10 cellular contexts compared by ENCODE assay signal in the genomic region with DNA sequence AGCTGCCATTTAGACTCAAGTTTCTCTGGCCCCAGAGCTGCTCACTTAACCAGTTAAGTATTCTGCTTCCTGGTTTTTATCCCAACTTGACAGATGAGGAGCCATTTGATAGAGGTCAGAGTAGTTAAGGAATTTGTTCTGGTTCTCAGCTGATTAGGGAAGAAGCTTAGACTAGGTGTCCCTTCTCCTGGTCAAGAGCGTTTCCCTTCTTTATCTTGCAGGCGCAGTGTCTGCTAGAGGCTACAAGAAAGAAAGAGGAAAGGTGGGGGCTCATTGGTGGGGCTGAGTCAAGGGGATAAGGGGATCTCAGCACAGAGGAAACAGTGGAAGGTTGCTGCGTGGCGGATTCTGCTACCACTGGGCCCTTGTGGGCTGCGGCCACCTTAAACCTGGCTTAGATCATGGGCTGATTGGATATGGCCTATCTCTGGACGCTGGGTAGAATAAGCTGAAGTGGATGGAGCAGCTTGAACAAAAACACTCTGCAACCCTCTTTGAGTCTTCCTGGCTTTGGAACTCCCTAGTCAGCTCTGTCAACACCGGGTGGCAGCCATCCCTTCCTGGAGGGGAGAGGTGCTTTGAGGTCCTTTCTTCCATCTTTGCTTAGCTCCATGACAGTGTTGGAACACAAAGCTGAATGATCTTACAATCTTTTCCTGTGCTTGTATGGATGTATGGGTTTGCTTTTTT.
DNase-seq lines count a peak whose midpoint lies in the region; ATAC-seq, FAIRE-seq and TF ChIP-seq lines count a peak whose summit lies in the region.
"Had no signal": no experiment of that assay in that cellular context is flagged by ENCODE, and none has a peak within 500 bp of the region (broad histone marks: within the 10 kb centered on the region; RNA-seq: fewer than 3 reads in every experiment).

No MANE protein-coding gene starts in this region.

- H3K27ac ChIP-seq in A549 (peak overlapping the region; percentile 8 to 15; a peak in 2 of 6 replicates), PC-3 (ENCODE audit: low read length) (no peak overlapping the region), prostate gland (no peak overlapping the region)
- H3K27ac ChIP-seq: skin epidermis had no signal

- no peak overlapping the region for H2AFZ ChIP-seq in PC-3 (ENCODE audit: low read length)

- peaks cover 7% of the 10 kb centered on the region for H3K27me3 Mint-ChIP-seq in stimulated activated naive CD8-positive, alpha-beta T cell treated with anti-CD3 and anti-CD28 coated beads, Interleukin-15, amount 100 ng/mL, for 72 hours

- H3K4me3 ChIP-seq in A549 (no peak overlapping the region), PC-3 (ENCODE audit: low read length) (no peak overlapping the region), foreskin fibroblast (ENCODE audit: low read depth in 1 of 2, low read length in 2 of 2) (no peak overlapping the region), prostate gland (no peak overlapping the region)
- H3K4me3 ChIP-seq: skin epidermis had no signal

- peaks cover 6% of the 10 kb centered on the region; the same call in 2 of the 3 replicates for H3K4me1 ChIP-seq in A549
- peaks cover 17% of the 10 kb centered on the region for H3K4me1 ChIP-seq in PC-3 (ENCODE audit: insufficient read depth, low read length)
- H3K4me1 ChIP-seq in prostate gland (replicated peaks): no peaks in the 10 kb centered on the region

- H3K4me2 ChIP-seq in A549: no peak overlapping the region
- no peak overlapping the region for H3K4me2 ChIP-seq in PC-3 (ENCODE audit: low read length)

- TF ChIP-seq RAD21 in A549 (conservative IDR thresholded peaks at IDR 0.05 in 1 of 2, IDR thresholded peaks at IDR 0.05 in 1 of 2): peak; percentile 22 to 34; a peak in 3 of 5 replicates

- no peak overlapping the region for H3K9ac ChIP-seq in PC-3 (ENCODE audit: low read length)

- no peaks in the 10 kb centered on the region for H3K79me2 ChIP-seq in PC-3 (ENCODE audit: low read length)

- H4K20me1 ChIP-seq in PC-3 (ENCODE audit: low read length): no peaks in the 10 kb centered on the region

- no peaks in the 10 kb centered on the region for H3K27me3 ChIP-seq in PC-3 (ENCODE audit: low read length)
- H3K27me3 ChIP-seq in prostate gland (replicated peaks; ENCODE audit: insufficient read depth): no peaks in the 10 kb centered on the region

- no peaks in the 10 kb centered on the region for H3K9me2 ChIP-seq in PC-3 (replicated peaks; ENCODE audit: low read length)

- DNase-seq in A549 (ENCODE audit: low read depth in 1 of 2, low spot score in 1 of 2) (peak in 1 of 2 experiments; percentile 31), PC-3 (peak; percentile 44), foreskin fibroblast (peak; percentile 35 to 74), nucleus accumbens (lab: John Stamatoyannopoulos, UW) (no peak), prostate gland (ENCODE audit: low spot score) (no peak)
- no peak for DNase-seq in stimulated activated naive CD8-positive, alpha-beta T cell treated with anti-CD3 and anti-CD28 coated beads, Interleukin-15, amount 100 ng/mL, for 72 hours
- DNase-seq: effector memory CD4-positive, alpha-beta T cell had no signal

- no peaks in the 10 kb centered on the region for H3F3A ChIP-seq in PC-3 (ENCODE audit: low read length, unreplicated experiment)

- CTCF ChIA-PET in A549 (lab: Yijun Ruan, JAX) (interaction anchor here (0.6 to 13.6 kb wide), 99 partner anchors 7 to 861 kb away, joined by 3 to 433 read pairs (median 5); a partner anchor contains a TSS), PC-3 (lab: Charles Lee) (interaction anchor here (0.6 to 3.7 kb wide), 16 partner anchors 19 to 858 kb away, joined by 3 to 48 read pairs (median 4); a partner anchor contains a TSS)

- H3K27ac Mint-ChIP-seq in stimulated activated naive CD8-positive, alpha-beta T cell treated with anti-CD3 and anti-CD28 coated beads, Interleukin-15, amount 100 ng/mL, for 72 hours: no peak overlapping the region

- 84% methylated on average over 7 of the region's 7 CpGs for WGBS in A549 (ENCODE audit: missing lambda C conversion rate)
- 95% methylated on average over 7 of the region's 7 CpGs for WGBS in prostate gland

- TF ChIP-seq CTCF in A549 (IDR thresholded peaks at IDR 0.05): 0 out of 3 replicates have a peak, but pooled peaks have one; percentile 8
- peak; percentile 20; the same call in 1 of the 3 replicates for TF ChIP-seq CTCF in GM12872 (IDR thresholded peaks at IDR 0.05; ENCODE audit: insufficient read depth, low read depth, low read length)
- TF ChIP-seq CTCF in PC-3 (conservative IDR thresholded peaks at IDR 0.05; ENCODE audit: low read depth, low read length): peak; percentile 54
- TF ChIP-seq CTCF in foreskin fibroblast (IDR thresholded peaks at IDR 0.05; ENCODE audit: low read depth, low read length): peak; percentile 26
- no peak for TF ChIP-seq CTCF in prostate gland (IDR thresholded peaks at IDR 0.05)

- no peak overlapping the region for H3K4me3 Mint-ChIP-seq in stimulated activated naive CD8-positive, alpha-beta T cell treated with anti-CD3 and anti-CD28 coated beads, Interleukin-15, amount 100 ng/mL, for 72 hours

- H3K4me1 Mint-ChIP-seq in stimulated activated naive CD8-positive, alpha-beta T cell treated with anti-CD3 and anti-CD28 coated beads, Interleukin-15, amount 100 ng/mL, for 72 hours: no peaks in the 10 kb centered on the region

- no peaks in the 10 kb centered on the region for H3K9me3 Mint-ChIP-seq in stimulated activated naive CD8-positive, alpha-beta T cell treated with anti-CD3 and anti-CD28 coated beads, Interleukin-15, amount 100 ng/mL, for 72 hours

- intact Hi-C loops in PC-3 (cut with micrococcal nuclease): loop anchor here (1.0 to 10.0 kb wide), 3 partner anchors 58 to 230 kb away; no protein-coding TSS in a partner anchor
- intact Hi-C loops in prostate gland (cut with DNase I): loop anchor here (2.0 to 10.0 kb wide), 4 partner anchors 120 to 418 kb away; no protein-coding TSS in a partner anchor

- no peak for FAIRE-seq in A549 (lab: Jason Lieb, UNC)

- TF ChIP-seq EP300 in A549 (IDR thresholded peaks at IDR 0.05): no peak

- TF ChIP-seq POLR2A in A549 (IDR thresholded peaks at IDR 0.05; ENCODE audit: low read length) (no peak), prostate gland (IDR thresholded peaks at IDR 0.05) (no peak)

- ATAC-seq in A549: peak; percentile 44 to 48; a peak in 3 of 6 replicates
- peak; percentile 35 for ATAC-seq in PC-3
- no peak for ATAC-seq in stimulated activated naive CD8-positive, alpha-beta T cell treated with anti-CD3 and anti-CD28 coated beads, Interleukin-15, amount 100 ng/mL, for 72 hours
- ATAC-seq in HG02798 (IDR thresholded peaks at IDR 0.05; ENCODE audit: poor library complexity, unreplicated experiment): no peak

- H3K9me3 ChIP-seq in A549 (no peaks in the 10 kb centered on the region), PC-3 (ENCODE audit: low read length) (no peaks in the 10 kb centered on the region), prostate gland (no peaks in the 10 kb centered on the region)

- POLR2A ChIA-PET in A549 (lab: Yijun Ruan, JAX) (interaction anchor here (1.1 to 1.9 kb wide), 3 partner anchors 256 to 417 kb away, joined by 4 to 7 read pairs (median 4); a partner anchor contains a TSS), PC-3 (lab: Charles Lee; ENCODE audit: unreplicated experiment) (interaction anchor here (0.6 kb wide), 1 partner anchor 239 kb away, joined by 10 read pairs; no protein-coding TSS in a partner anchor)

- no TSS peak for BruUV-seq in PC-3 (replicated peaks; lab: Mats Ljungman, UMichigan)

- H3K36me3 ChIP-seq in PC-3 (ENCODE audit: low read depth, low read length) (no peaks in the 10 kb centered on the region), prostate gland (no peaks in the 10 kb centered on the region)

TF ChIP-seq in A549, 52 proteins besides CTCF, POLR2A, EP300 and RAD21:
- TF ChIP-seq KDM5A (IDR thresholded peaks at IDR 0.05) (no peak), CBX2 (IDR thresholded peaks at IDR 0.05; ENCODE audit: borderline replicate concordance, low read depth) (no peak), SMC3 (IDR thresholded peaks at IDR 0.05) (peak; percentile 40; the same call in 2 of the 3 replicates), SREBF2 (IDR thresholded peaks at IDR 0.05) (no peak)
TF ChIP-seq in A549: peak in this region for 1.

Comparison
In these comparisons a context has a peak if more than half of its experiments do, and no peak if none do; other contexts are left out.
1. ATAC-seq: peak in A549 (2 of 2) and PC-3 (single experiment); none in stimulated activated naive CD8-positive, alpha-beta T cell treated with anti-CD3 and anti-CD28 coated beads, Interleukin-15, amount 100 ng/mL, for 72 hours (single experiment) and HG02798 (single experiment).
2. DNase-seq: peak in PC-3 (single experiment) and foreskin fibroblast (2 of 2); none in stimulated activated naive CD8-positive, alpha-beta T cell treated with anti-CD3 and anti-CD28 coated beads, Interleukin-15, amount 100 ng/mL, for 72 hours (0 of 2), nucleus accumbens (0 of 56) and prostate gland (single experiment).
3. H3K27ac ChIP-seq: peak in A549 (2 of 2); none in PC-3 (single experiment) and prostate gland (0 of 2).
4. CTCF ChIP-seq: peak in A549 (single experiment), GM12872 (single experiment), PC-3 (single experiment) and foreskin fibroblast (single experiment); none in prostate gland (0 of 4).